ENCODE assay signal across 29 cellular contexts in genomic region chr10:80100861-80101695, GRCh38. TPM values are rescaled to one million over a fixed set of nuclear protein-coding genes. Genes with fewer than 3 reads are reported as not detected.
DNase-seq lines count a peak whose midpoint lies in the region; ATAC-seq, FAIRE-seq and TF ChIP-seq lines count a peak whose summit lies in the region.
"Had no signal": no experiment of that assay in that cellular context is flagged by ENCODE, and none has a peak within 500 bp of the region (broad histone marks: within the 10 kb centered on the region; RNA-seq: fewer than 3 reads in every experiment).

No MANE protein-coding gene starts in this region.

- TF ChIP-seq CTCF in LNCaP clone FGC (IDR thresholded peaks at IDR 0.05; ENCODE audit: control insufficient read depth, extremely low read depth, insufficient read depth) (no peak), WTC11 (IDR thresholded peaks at IDR 0.05) (no peak), keratinocyte (optimal IDR thresholded peaks at IDR 0.05 in 1 of 3, IDR thresholded peaks at IDR 0.05 in 1 of 3, conservative IDR thresholded peaks at IDR 0.05 in 1 of 3; ENCODE audit: extremely low read depth in 1 of 3, insufficient read depth in 2 of 3, low read length in 3 of 3) (no peak)

- H3K4me3 ChIP-seq in LNCaP clone FGC (ENCODE audit: low read depth, low read length) (no peak overlapping the region), keratinocyte (ENCODE audit: control insufficient read depth in 2 of 3, extremely low read depth in 1 of 3, insufficient read depth in 2 of 3, low read depth in 1 of 3, low read length in 3 of 3) (peak overlapping the region; percentile 20 to 45 (median 26))
- H3K4me3 ChIP-seq: BLaER1, left ventricle myocardium inferior, mucosa of descending colon, ovary, Peyer's patch, spleen had no signal

- peaks cover 8% of the 10 kb centered on the region for H3K4me1 ChIP-seq in keratinocyte (ENCODE audit: control insufficient read depth, extremely low read depth, insufficient read depth, low read length)
- H3K4me1 ChIP-seq: Peyer's patch, spleen had no signal

- no peak overlapping the region for H3K4me3 Mint-ChIP-seq in WTC11
- H3K4me3 Mint-ChIP-seq: activated CD4-positive, alpha-beta T cell treated with anti-CD3 and anti-CD28 coated beads, Interleukin-2, amount 10 ng/mL, durations not matched to agents 24 days and 14 days; activated naive CD4-positive, alpha-beta T cell treated with anti-CD3 and anti-CD28 coated beads, Interleukin-2, amount 50 U/mL, for 24 hours; activated T-helper 1 cell treated with anti-CD3 and anti-CD28 coated beads, Interleukin-12 subunit alpha, Interleukin-12 subunit beta, Interleukin-2, Interleukin-4 antibody, amounts not matched to agents 30 ng/mL and 10 ng/mL and 1 ng/mL, durations not matched to agents 14 hours and 24 hours and 36 hours; immature natural killer cell; nephron; stimulated activated memory B cell treated with anti-CD40 and anti-IgM and Interleukin-4, amounts not matched to agents 10 μg/mL and 1 μg/mL and 100 μg/mL, for 72 hours had no signal

- H3K9me3 ChIP-seq in keratinocyte (ENCODE audit: control insufficient read depth, low read depth, low read length): no peaks in the 10 kb centered on the region
- H3K9me3 ChIP-seq: BLaER1, left ventricle myocardium inferior, mucosa of descending colon, ovary, Peyer's patch, spleen had no signal

- ATAC-seq in WTC11: peak; percentile 63
- ATAC-seq: mucosa of descending colon; stimulated activated memory B cell treated with anti-CD40 and anti-IgM and Interleukin-4, amounts not matched to agents 10 μg/mL and 1 μg/mL and 100 μg/mL, for 72 hours had no signal

- CTCF ChIA-PET in WTC11 (lab: Charles Lee): no interaction called here

- H3K9ac ChIP-seq in keratinocyte (ENCODE audit: control insufficient read depth, extremely low read depth, insufficient read depth, low read length): peak overlapping the region; percentile 53
- H3K9ac ChIP-seq: BLaER1 had no signal

- POLR2A ChIA-PET in WTC11 (lab: Charles Lee): no interaction called here

- H3K9me3 Mint-ChIP-seq in WTC11: no peaks in the 10 kb centered on the region
- H3K9me3 Mint-ChIP-seq: activated CD4-positive, alpha-beta T cell treated with anti-CD3 and anti-CD28 coated beads, Interleukin-2, amount 10 ng/mL, durations not matched to agents 24 days and 14 days; activated naive CD4-positive, alpha-beta T cell treated with anti-CD3 and anti-CD28 coated beads, Interleukin-2, amount 50 U/mL, for 24 hours; activated T-helper 1 cell treated with anti-CD3 and anti-CD28 coated beads, Interleukin-12 subunit alpha, Interleukin-12 subunit beta, Interleukin-2, Interleukin-4 antibody, amounts not matched to agents 30 ng/mL and 10 ng/mL and 1 ng/mL, durations not matched to agents 14 hours and 24 hours and 36 hours; stimulated activated memory B cell treated with anti-CD40 and anti-IgM and Interleukin-4, amounts not matched to agents 10 μg/mL and 1 μg/mL and 100 μg/mL, for 72 hours had no signal

- peaks cover 38% of the 10 kb centered on the region for H3K4me1 Mint-ChIP-seq in WTC11
- H3K4me1 Mint-ChIP-seq: activated CD4-positive, alpha-beta T cell treated with anti-CD3 and anti-CD28 coated beads, Interleukin-2, amount 10 ng/mL, durations not matched to agents 24 days and 14 days; immature natural killer cell; stimulated activated memory B cell treated with anti-CD40 and anti-IgM and Interleukin-4, amounts not matched to agents 10 μg/mL and 1 μg/mL and 100 μg/mL, for 72 hours had no signal

- H3K9me1 ChIP-seq in keratinocyte (ENCODE audit: control insufficient read depth, extremely low read depth, insufficient read depth, low read length): no peaks in the 10 kb centered on the region

- peak; percentile 45 for DNase-seq in DMS 273 (lab: John Stamatoyannopoulos, UW; ENCODE audit: unreplicated experiment)
- DNase-seq in LNCaP clone FGC (ENCODE audit: low read depth): peak; percentile 31
- peak; percentile 16 for DNase-seq in WTC11 (ENCODE audit: low spot score)
- peak; percentile 19 for DNase-seq in keratinocyte (ENCODE audit: low read depth, low spot score)
- DNase-seq in UCSD-AML1 (lab: John Stamatoyannopoulos, UW; ENCODE audit: unreplicated experiment): no peak
- DNase-seq in SK-N-DZ (ENCODE audit: low spot score): no peak
- DNase-seq in H54 (ENCODE audit: insufficient read length, low spot score): no peak
- DNase-seq in NCI-H1436 (lab: John Stamatoyannopoulos, UW): no peak
- DNase-seq: activated CD4-positive, alpha-beta T cell treated with anti-CD3 and anti-CD28 coated beads, Interleukin-2, amount 10 ng/mL, durations not matched to agents 24 days and 14 days; anterior cingulate cortex; COR-L47; glutamatergic neuron; immature natural killer cell; left ventricle myocardium inferior; mucosa of descending colon; NCI-H1092 treated with DMSO at 0.1 percent for 48 hours; NCI-H2029 treated with DMSO at 0.1 percent for 48 hours; ovary; Peyer's patch; spleen; stimulated activated CD4-positive, alpha-beta T cell treated with anti-CD3 and anti-CD28 coated beads, Interleukin-2, amount 100 ng/mL, for 48 hours had no signal

- H3K27ac Mint-ChIP-seq in WTC11: no peak overlapping the region
- H3K27ac Mint-ChIP-seq: activated CD4-positive, alpha-beta T cell treated with anti-CD3 and anti-CD28 coated beads, Interleukin-2, amount 10 ng/mL, durations not matched to agents 24 days and 14 days; activated naive CD4-positive, alpha-beta T cell treated with anti-CD3 and anti-CD28 coated beads, Interleukin-2, amount 50 U/mL, for 24 hours; activated T-helper 1 cell treated with anti-CD3 and anti-CD28 coated beads, Interleukin-12 subunit alpha, Interleukin-12 subunit beta, Interleukin-2, Interleukin-4 antibody, amounts not matched to agents 30 ng/mL and 10 ng/mL and 1 ng/mL, durations not matched to agents 14 hours and 24 hours and 36 hours; immature natural killer cell; stimulated activated memory B cell treated with anti-CD40 and anti-IgM and Interleukin-4, amounts not matched to agents 10 μg/mL and 1 μg/mL and 100 μg/mL, for 72 hours had no signal

- H2AFZ ChIP-seq in keratinocyte (ENCODE audit: control insufficient read depth, low read length): peak overlapping the region; percentile 67

- FAIRE-seq in keratinocyte (lab: Jason Lieb, UNC) (peak; percentile 67), H54 (lab: Jason Lieb, UNC) (no peak)
- FAIRE-seq: endometrium had no signal

- no peaks in the 10 kb centered on the region for H4K20me1 ChIP-seq in keratinocyte (ENCODE audit: control insufficient read depth, extremely low read depth, insufficient read depth, low read length)
- H4K20me1 ChIP-seq: BLaER1 had no signal

- H3K27ac ChIP-seq in keratinocyte (ENCODE audit: control insufficient read depth, insufficient read depth, low read length): peak overlapping the region; percentile 58
- H3K27ac ChIP-seq: BLaER1, left ventricle myocardium inferior, ovary, Peyer's patch, spleen had no signal

- no peak for TF ChIP-seq POLR2A in H54 (IDR thresholded peaks at IDR 0.05; ENCODE audit: low read depth, low read length)

- H3K79me2 ChIP-seq in keratinocyte (ENCODE audit: control insufficient read depth, insufficient read depth, low read length): no peaks in the 10 kb centered on the region

- H3K36me3 ChIP-seq in keratinocyte (ENCODE audit: control insufficient read depth in 2 of 2, extremely low read depth in 1 of 2, insufficient read depth in 2 of 2, low read length in 2 of 2): no peaks in the 10 kb centered on the region
- H3K36me3 ChIP-seq: BLaER1, left ventricle myocardium inferior, ovary, Peyer's patch, spleen had no signal

- peak overlapping the region; percentile 80 for H3K4me2 ChIP-seq in keratinocyte (ENCODE audit: control insufficient read depth, extremely low read depth, insufficient read depth, low read depth, low read length)
- H3K4me2 ChIP-seq: BLaER1 had no signal

- H3K27me3 ChIP-seq in keratinocyte (ENCODE audit: control insufficient read depth, extremely low read depth, insufficient read depth, low read length): no peaks in the 10 kb centered on the region
- H3K27me3 ChIP-seq: BLaER1, ovary, Peyer's patch, spleen had no signal

- no peaks in the 10 kb centered on the region for H3K36me3 Mint-ChIP-seq in WTC11
- H3K36me3 Mint-ChIP-seq: activated naive CD4-positive, alpha-beta T cell treated with anti-CD3 and anti-CD28 coated beads, Interleukin-2, amount 50 U/mL, for 24 hours; immature natural killer cell had no signal

- dilution Hi-C loops in keratinocyte (cut with MboI; ENCODE audit: extremely low pct_ligation_motif_present, low sequenced_read_pairs): no loop called here

- H3K27me3 Mint-ChIP-seq in WTC11 (ENCODE audit: low read depth): no peaks in the 10 kb centered on the region; the same call in 1 of the 2 replicates
- H3K27me3 Mint-ChIP-seq: activated naive CD4-positive, alpha-beta T cell treated with anti-CD3 and anti-CD28 coated beads, Interleukin-2, amount 50 U/mL, for 24 hours had no signal

RNA-seq across cellular contexts. Expression of gene TMEM254, which starts 22.6 kb away (rescaled TPM):
- 18.5 to 23.3 TPM (median 22.2 TPM) in 3 replicates for total RNA-seq in WTC11 (2021)
- polyA plus RNA-seq in keratinocyte: 26.5 to 44.3 TPM (median 34.0 TPM) in 3 replicates
- 7.4 TPM for polyA plus RNA-seq in keratinocyte (2011; ENCODE audit: low read depth)
- 21.4 and 38.6 TPM in 2 replicates for polyA plus RNA-seq in keratinocyte (2011; cell fraction: cytosol; rRNA removed)
- polyA plus RNA-seq in keratinocyte (2011; cell fraction: nucleus; rRNA removed): 40.6 and 45.5 TPM in 2 replicates
- 13.4 and 23.8 TPM in 2 replicates for polyA plus RNA-seq in keratinocyte (2012; ENCODE audit: low replicate concordance)
- 8.2 to 32.9 TPM (median 22.8 TPM) in 3 replicates for polyA minus RNA-seq in keratinocyte
- 18.6 TPM for polyA minus RNA-seq in keratinocyte (2011; cell fraction: cytosol; rRNA and poly(A)+ RNA removed)
- 12.2 and 17.1 TPM in 2 replicates for polyA minus RNA-seq in keratinocyte (2011; cell fraction: nucleus; rRNA and poly(A)+ RNA removed)
- polyA plus RNA-seq in SK-N-DZ (2014; cell fraction: cytosol; rRNA removed): 10.6 and 11.1 TPM in 2 replicates
- polyA plus RNA-seq in SK-N-DZ (2014; cell fraction: nucleus; rRNA removed): 10.3 and 11.4 TPM in 2 replicates

RNA-seq across cellular contexts. Expression of gene PLAC9, which starts 31.5 kb away (rescaled TPM):
- total RNA-seq in WTC11 (2021): 4.6 to 7.3 TPM (median 6.6 TPM) in 3 replicates
- polyA plus RNA-seq in keratinocyte: 0.39 to 0.70 TPM in 2 of 3 replicates, not detected in the other
- not detected for polyA plus RNA-seq in keratinocyte (2011; ENCODE audit: low read depth)
- polyA plus RNA-seq in keratinocyte (2011; cell fraction: cytosol; rRNA removed): 0.18 and 0.68 TPM in 2 replicates
- polyA plus RNA-seq in keratinocyte (2011; cell fraction: nucleus; rRNA removed): not detected in 2 replicates
- 0.21 and 1.5 TPM in 2 replicates for polyA plus RNA-seq in keratinocyte (2012; ENCODE audit: low replicate concordance)
- polyA minus RNA-seq in keratinocyte: not detected in 3 replicates
- polyA minus RNA-seq in keratinocyte (2011; cell fraction: cytosol; rRNA and poly(A)+ RNA removed): not detected
- not detected in 2 replicates for polyA minus RNA-seq in keratinocyte (2011; cell fraction: nucleus; rRNA and poly(A)+ RNA removed)
- polyA plus RNA-seq in SK-N-DZ (2014; cell fraction: cytosol; rRNA removed): not detected in 2 replicates
- not detected in 2 replicates for polyA plus RNA-seq in SK-N-DZ (2014; cell fraction: nucleus; rRNA removed)
- total RNA-seq: activated CD4-positive, alpha-beta T cell treated with anti-CD3 and anti-CD28 coated beads, Interleukin-2, amount 10 ng/mL, durations not matched to agents 24 days and 14 days; activated T-helper 1 cell treated with anti-CD3 and anti-CD28 coated beads, Interleukin-12 subunit alpha, Interleukin-12 subunit beta, Interleukin-2, Interleukin-4 antibody, amounts not matched to agents 30 ng/mL and 10 ng/mL and 1 ng/mL, durations not matched to agents 14 hours and 24 hours and 36 hours; SK-MEL-5; T-helper 1 cell treated with Interleukin-12 subunit alpha and Interleukin-12 subunit beta and Interleukin-4 antibody, amounts not matched to agents 30 ng/mL and 1 ng/mL, for 36 hours had no signal
- polyA plus RNA-seq: immature natural killer cell had no signal

Comparison
In these comparisons a context has a peak if more than half of its experiments do, and no peak if none do; other contexts are left out.
1. DNase-seq: peak in DMS 273 (single experiment), LNCaP clone FGC (single experiment), WTC11 (single experiment) and keratinocyte (single experiment); none in UCSD-AML1 (single experiment), SK-N-DZ (single experiment), H54 (single experiment) and NCI-H1436 (single experiment).